In the genomic region with DNA sequence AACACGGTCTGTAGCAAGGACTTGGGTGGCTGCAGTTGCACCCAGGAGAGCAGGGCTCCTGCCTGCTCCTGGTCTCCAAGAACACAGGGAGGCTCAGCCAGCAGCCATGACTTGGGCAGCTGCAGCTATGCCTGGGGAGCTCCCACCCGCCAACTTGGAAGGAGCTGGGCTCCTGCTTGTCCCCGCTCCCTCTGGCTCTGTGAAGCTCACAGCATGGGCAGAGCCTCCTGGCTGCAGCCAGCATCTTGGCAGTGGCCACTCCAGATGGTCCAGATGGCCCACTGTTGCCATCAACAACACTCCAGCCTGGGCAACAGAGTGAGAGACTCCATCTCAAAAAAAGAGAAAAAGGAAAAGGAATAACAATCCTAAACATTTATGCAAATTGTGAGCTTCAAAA, we compare ENCODE assay signal across 16 cellular contexts. TPM values are rescaled to one million over a fixed set of nuclear protein-coding genes. Genes with fewer than 3 reads are reported as not detected.
A peak's percentile ranks its signal among the peaks of the same experiment; 100 is the strongest.
DNase-seq lines count a peak whose midpoint lies in the region; ATAC-seq, FAIRE-seq and TF ChIP-seq lines count a peak whose summit lies in the region.
"Had no signal": no experiment of that assay in that cellular context is flagged by ENCODE, and none has a peak within 500 bp of the region (broad histone marks: within the 10 kb centered on the region; RNA-seq: fewer than 3 reads in every experiment).

No MANE protein-coding gene starts in this region.

- no peak overlapping the region for H3K18ac ChIP-seq in trophoblast cell (ENCODE audit: low read length)

- no peak overlapping the region for H3K4ac ChIP-seq in trophoblast cell (ENCODE audit: low read depth, low read length)

- H3K14ac ChIP-seq in trophoblast cell (ENCODE audit: low read length) = no peak overlapping the region

- H3K79me2 ChIP-seq in trophoblast cell (ENCODE audit: control insufficient read depth, insufficient read depth, low read length, poor library complexity) = no peaks in the 10 kb centered on the region

- no peak for ATAC-seq in HG02970 (IDR thresholded peaks at IDR 0.05; ENCODE audit: low FRiP score, unreplicated experiment)
- ATAC-seq: A549 had no signal

- H3K36me3 ChIP-seq in BLaER1 (peaks cover 28% of the 10 kb centered on the region), HEK293 (ENCODE audit: control insufficient read depth in 2 of 2, insufficient read depth in 1 of 2, low read length in 2 of 2) (peaks cover 0 to 29% of the 10 kb centered on the region in 2 experiments; a peak in 1 of 3 replicates), trophoblast cell (ENCODE audit: control insufficient read depth in 1 of 2, insufficient read depth in 2 of 2, low read length in 2 of 2) (peaks cover 15 to 16% of the 10 kb centered on the region in 2 experiments)

- CTCF ChIA-PET in HEK293 (lab: Yijun Ruan, JAX) = no interaction called here

- H2BK12ac ChIP-seq in trophoblast cell (ENCODE audit: low read length) = no peak overlapping the region

- FAIRE-seq in D721Med (lab: Jason Lieb, UNC) = no peak
- FAIRE-seq: A549, GM12892 had no signal

- no peaks in the 10 kb centered on the region for H4K20me1 ChIP-seq in BLaER1

- no peak overlapping the region for H3K9ac ChIP-seq in BLaER1
- no peak overlapping the region for H3K9ac ChIP-seq in trophoblast cell (ENCODE audit: low read length)

- no peak overlapping the region for H2BK120ac ChIP-seq in trophoblast cell (ENCODE audit: insufficient read depth, low read length, poor library complexity)

- no peak overlapping the region for H3K4me2 ChIP-seq in BLaER1
- H3K4me2 ChIP-seq in trophoblast cell (ENCODE audit: low read length) = no peak overlapping the region
- H3K4me2 ChIP-seq: A549 had no signal

- no peak overlapping the region for H2BK5ac ChIP-seq in trophoblast cell (ENCODE audit: low read depth, low read length, poor library complexity)

- H3K4me1 ChIP-seq in BLaER1 (peaks cover 11% of the 10 kb centered on the region), HEK293 (ENCODE audit: control insufficient read depth, insufficient read depth, low read length) (no peaks in the 10 kb centered on the region), trophoblast cell (ENCODE audit: control insufficient read depth in 1 of 2, insufficient read depth in 2 of 2, low read length in 2 of 2) (peaks cover 0 to 3% of the 10 kb centered on the region in 2 experiments)
- H3K4me1 ChIP-seq: A549, Caco-2 had no signal

- no peak overlapping the region for H2AFZ ChIP-seq in trophoblast cell (ENCODE audit: insufficient read depth, low read length, poor library complexity)

- no peak overlapping the region for H3K23ac ChIP-seq in trophoblast cell (ENCODE audit: low read length)

- DNase-seq in cerebellar nuclear complex (lab: John Stamatoyannopoulos, UW) (peak; percentile 48 to 62), trophoblast cell (no peak), D721Med (ENCODE audit: insufficient read length, low spot score) (no peak)
- DNase-seq: Caco-2; CD8-positive, alpha-beta memory T cell; DMS153; DMS79 treated with DMSO at 0.1 percent for 48 hours; EL; GDM1; HCEC 1CT; KG1 had no signal

- POLR2A ChIA-PET in HEK293 (lab: Yijun Ruan, JAX) = no interaction called here

- H3K79me1 ChIP-seq in trophoblast cell (ENCODE audit: low read length) = peaks cover 3% of the 10 kb centered on the region

- TF ChIP-seq CTCF in HEK293 (tag by site-specific recombination; IDR thresholded peaks at IDR 0.05) = no peak
- no peak for TF ChIP-seq CTCF in D721Med (IDR thresholded peaks at IDR 0.05; ENCODE audit: insufficient read depth, missing control alignments)

- H4K91ac ChIP-seq in trophoblast cell (ENCODE audit: low read depth, low read length) = no peak overlapping the region

- no peak overlapping the region for H3K27ac ChIP-seq in BLaER1
- H3K27ac ChIP-seq in HEK293 (ENCODE audit: extremely low read depth, low read depth, low read length) = no peak overlapping the region
- H3K27ac ChIP-seq in trophoblast cell (ENCODE audit: low read depth, low read length) = no peak overlapping the region
- H3K27ac ChIP-seq: A549 had no signal

- H3K27me3 ChIP-seq in BLaER1 (no peaks in the 10 kb centered on the region), trophoblast cell (ENCODE audit: insufficient read depth, low read length) (no peaks in the 10 kb centered on the region)

- no peak overlapping the region for H4K8ac ChIP-seq in trophoblast cell (ENCODE audit: low read depth, low read length)

- no peak overlapping the region for H4K12ac ChIP-seq in trophoblast cell (ENCODE audit: low read depth, low read length)

- whole genome bisulfite sequencing in trophoblast cell (ENCODE audit: extremely low coverage, insufficient coverage, insufficient read length) = no CpG with 5 or more reads among the region's 3 CpGs

- H3K4me3 ChIP-seq in BLaER1 = peak overlapping the region; percentile 2; the same call in 1 of the 2 replicates
- H3K4me3 ChIP-seq in HEK293 (ENCODE audit: low read depth, low read length) = no peak overlapping the region
- H3K4me3 ChIP-seq in trophoblast cell (ENCODE audit: low read depth, low read length) = peak overlapping the region; percentile 10
- H3K4me3 ChIP-seq: A549 had no signal

- H3K9me3 ChIP-seq in BLaER1 = peaks cover 35% of the 10 kb centered on the region
- no peaks in the 10 kb centered on the region for H3K9me3 ChIP-seq in HEK293 (ENCODE audit: control insufficient read depth, insufficient read depth, low read depth, low read length)
- peaks cover 17% of the 10 kb centered on the region for H3K9me3 ChIP-seq in trophoblast cell (ENCODE audit: insufficient read depth, low read depth, low read length)
- H3K9me3 ChIP-seq: Caco-2 had no signal

- H2AK5ac ChIP-seq in trophoblast cell (ENCODE audit: low read length) = no peak overlapping the region

TF ChIP-seq in HEK293, 187 proteins besides CTCF, POLR2A, EP300 and RAD21:
- 0 out of 2 replicates have a peak, but pooled peaks have one; percentile 40 for TF ChIP-seq ZNF549 (tag by site-specific recombination; IDR thresholded peaks at IDR 0.05)
- no peak for TF ChIP-seq ZFP37 (tag by site-specific recombination; IDR thresholded peaks at IDR 0.05)
- TF ChIP-seq ZSCAN16 (tag by site-specific recombination; IDR thresholded peaks at IDR 0.05) = no peak
- no peak for TF ChIP-seq MYNN (tag by site-specific recombination; IDR thresholded peaks at IDR 0.05; ENCODE audit: borderline replicate concordance)

RNA-seq across cellular contexts. Expression of a gene that starts 5.2 kb away (rescaled TPM):
- polyA plus RNA-seq in trophoblast cell (2013) = 6.5 and 7.1 TPM in 2 replicates

RNA-seq across cellular contexts. Expression of a gene that starts 44.0 kb away (rescaled TPM):
- 7.0 and 8.2 TPM in 2 replicates for polyA plus RNA-seq in trophoblast cell (2013)

RNA-seq across cellular contexts. Expression of a gene that starts 59.4 kb away (rescaled TPM):
- 21.7 and 21.9 TPM in 2 replicates for polyA plus RNA-seq in trophoblast cell (2013)

Comparison
In these comparisons a context has a peak if more than half of its experiments do, and no peak if none do; other contexts are left out.
1. DNase-seq: peak in cerebellar nuclear complex (2 of 2); none in trophoblast cell (0 of 2) and D721Med (single experiment).